In genomic region chr5:126435261-126435660, GRCh38 we compare ENCODE assay signal across 15 cellular contexts. TPM values are rescaled to one million over a fixed set of nuclear protein-coding genes. Genes with fewer than 3 reads are reported as not detected.
DNase-seq lines count a peak whose midpoint lies in the region; ATAC-seq and TF ChIP-seq lines count a peak whose summit lies in the region.
"Had no signal": no experiment of that assay in that cellular context is flagged by ENCODE, and none has a peak within 500 bp of the region (broad histone marks: within the 10 kb centered on the region; RNA-seq: fewer than 3 reads in every experiment).

No MANE protein-coding gene starts in this region.

- DNase-seq in MCF 10A (ENCODE audit: unreplicated experiment) (no peak), mammary epithelial cell (no peak), left kidney (ENCODE audit: low read depth, low spot score) (peak; percentile 40), GM13976 (ENCODE audit: low spot score) (no peak), DMS114 treated with DMSO at 0.1 percent for 48 hours (lab: John Stamatoyannopoulos, UW; ENCODE audit: unreplicated experiment) (no peak)
- DNase-seq: AML-193; CD8-positive, alpha-beta memory T cell had no signal

- H2AFZ ChIP-seq in mammary epithelial cell (ENCODE audit: low read depth, low read length), result no peak overlapping the region

- peaks cover 8% of the 10 kb centered on the region for H3K9me3 Mint-ChIP-seq in MCF 10A (ENCODE audit: unreplicated experiment)
- H3K9me3 Mint-ChIP-seq: CD8-positive, alpha-beta memory T cell had no signal

- intact Hi-C loops in MCF 10A (cut with micrococcal nuclease) (no loop called here), mammary epithelial cell (cut with micrococcal nuclease) (no loop called here)

- H3K9ac ChIP-seq in mammary epithelial cell (ENCODE audit: insufficient read depth, low read length), result no peak overlapping the region
- H3K9ac ChIP-seq: BLaER1 had no signal

- no peak for TF ChIP-seq CTCF in MCF 10A (IDR thresholded peaks at IDR 0.05; ENCODE audit: unreplicated experiment)
- no peak for TF ChIP-seq CTCF in mammary epithelial cell (conservative IDR thresholded peaks at IDR 0.05 in 1 of 2, IDR thresholded peaks at IDR 0.05 in 1 of 2; ENCODE audit: extremely low read depth in 1 of 2, insufficient read depth in 1 of 2, low read depth in 1 of 2, low read length in 2 of 2)
- TF ChIP-seq CTCF in GM13976 (IDR thresholded peaks at IDR 0.05; ENCODE audit: borderline replicate concordance, control extremely low read depth, extremely low read depth, insufficient read depth, missing control alignments), result no peak

- H3K27me3 Mint-ChIP-seq in MCF 10A (ENCODE audit: insufficient read depth, unreplicated experiment), result no peaks in the 10 kb centered on the region

- ATAC-seq in GM19467 (IDR thresholded peaks at IDR 0.05; ENCODE audit: unreplicated experiment), result no peak
- ATAC-seq: GM12878, HCT116 had no signal

- peaks cover 40% of the 10 kb centered on the region for H3K4me1 Mint-ChIP-seq in MCF 10A (ENCODE audit: insufficient read depth, unreplicated experiment)

- H3K4me2 ChIP-seq in mammary epithelial cell (ENCODE audit: insufficient read depth, low read depth, low read length), result no peak overlapping the region
- H3K4me2 ChIP-seq: BLaER1 had no signal

- BruUV-seq in MCF 10A (replicated peaks; lab: Mats Ljungman, UMichigan) (no TSS peak), mammary epithelial cell (replicated peaks; lab: Mats Ljungman, UMichigan) (no TSS peak)

- dilution Hi-C loops in mammary epithelial cell (cut with HindIII; ENCODE audit: low sequenced_read_pairs), result no loop called here

- H3K4me1 ChIP-seq in mammary epithelial cell (ENCODE audit: insufficient read depth, low read length), result peaks cover 13% of the 10 kb centered on the region
- H3K4me1 ChIP-seq: BLaER1 had no signal

- POLR2A ChIA-PET in MCF 10A (lab: Yijun Ruan, JAX), result interaction anchor here (3.1 to 3.3 kb wide), 2 partner anchors 12 to 68 kb away, joined by 13 to 67 read pairs; partner anchors contain the start of gene GRAMD2B

- H3K4me3 Mint-ChIP-seq in MCF 10A (ENCODE audit: unreplicated experiment), result no peak overlapping the region
- H3K4me3 Mint-ChIP-seq: CD8-positive, alpha-beta memory T cell had no signal

- no peaks in the 10 kb centered on the region for H4K20me1 ChIP-seq in mammary epithelial cell (ENCODE audit: insufficient read depth, low read length)
- H4K20me1 ChIP-seq: BLaER1 had no signal

- H3K27ac Mint-ChIP-seq in MCF 10A (ENCODE audit: low read depth, unreplicated experiment), result peak overlapping the region; percentile 80
- H3K27ac Mint-ChIP-seq: CD8-positive, alpha-beta memory T cell had no signal

- H3K27me3 ChIP-seq in mammary epithelial cell (ENCODE audit: insufficient read depth, low read length), result no peaks in the 10 kb centered on the region
- H3K27me3 ChIP-seq: BLaER1 had no signal

- H3K4me3 ChIP-seq in mammary epithelial cell (replicated peaks in 1 of 3; ENCODE audit: insufficient read depth in 1 of 3, low read depth in 2 of 3, low read length in 3 of 3), result no peak overlapping the region
- H3K4me3 ChIP-seq: BLaER1, GM12878 had no signal

- H3K9me3 ChIP-seq in mammary epithelial cell (replicated peaks; ENCODE audit: insufficient read depth, low read length), result no peaks in the 10 kb centered on the region
- H3K9me3 ChIP-seq: BLaER1 had no signal

- peaks cover 8% of the 10 kb centered on the region for H3K36me3 ChIP-seq in mammary epithelial cell (ENCODE audit: insufficient read depth, low read length)
- H3K36me3 ChIP-seq: BLaER1 had no signal

- CTCF ChIA-PET in MCF 10A (lab: Yijun Ruan, JAX), result no interaction called here
- CTCF ChIA-PET in mammary epithelial cell (lab: Charles Lee; ENCODE audit: low non-redundant PET), result no interaction called here

- H3K27ac ChIP-seq in mammary epithelial cell (ENCODE audit: insufficient read depth, low read depth, low read length) (no peak overlapping the region), cingulate gyrus (ENCODE audit: low read depth, low read length) (peak overlapping the region; percentile 90), temporal lobe (ENCODE audit: low read depth, low read length) (peak overlapping the region; percentile 30)
- H3K27ac ChIP-seq: 22Rv1, BLaER1, HL-60 had no signal

- peaks cover 89% of the 10 kb centered on the region for H3K79me2 ChIP-seq in mammary epithelial cell (ENCODE audit: insufficient read depth, low read length)

- WGBS in mammary epithelial cell (ENCODE audit: low coverage, missing lambda C conversion rate), result 81% methylated on average over 7 of the region's 8 CpGs

- in situ Hi-C loops in mammary epithelial cell (cut with MboI; ENCODE audit: low sequenced_read_pairs in 2 of 2) (no loop called here), GM13976 (cut with MboI; ENCODE audit: low sequenced_read_pairs, unreplicated experiment) (no loop called here)

- H3K36me3 Mint-ChIP-seq in MCF 10A (ENCODE audit: insufficient read depth, unreplicated experiment), result peaks cover 8% of the 10 kb centered on the region

RNA-seq across cellular contexts. Expression of gene GRAMD2B, which starts 12.1 kb away (rescaled TPM):
- total RNA-seq in MCF 10A (2022) (7.1 and 11.1 TPM in 2 replicates), mammary epithelial cell (100 to 1,000 TPM in 1 of 2 donors, 10 to 100 TPM in 1; 56.2 to 113 TPM), temporal lobe (8.6 TPM)
- 36.9 TPM for polyA plus RNA-seq in mammary epithelial cell
- polyA minus RNA-seq in mammary epithelial cell, result 14.3 TPM
